Comparison of ENCODE assay signal across 9 cellular contexts in the genomic region with DNA sequence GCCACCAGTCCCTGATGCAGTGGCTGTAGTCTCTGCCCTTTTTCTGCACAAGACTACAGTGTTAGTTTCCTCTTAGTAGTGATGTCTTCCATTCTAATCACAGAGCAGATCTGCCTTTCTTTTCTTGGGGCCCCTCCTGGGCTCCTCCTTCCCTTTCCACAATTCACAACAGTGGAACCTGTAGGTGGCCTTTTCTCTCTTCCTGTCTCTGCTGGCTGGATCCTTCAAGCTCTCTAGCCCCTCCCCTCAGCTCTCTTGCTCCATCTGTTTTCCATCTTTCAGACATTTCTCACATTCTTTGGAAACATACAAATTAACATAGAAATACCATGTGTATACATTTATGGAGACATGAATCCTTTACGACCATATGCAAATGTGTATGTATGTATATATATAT. TPM values are rescaled to one million over a fixed set of nuclear protein-coding genes. Genes with fewer than 3 reads are reported as not detected.
DNase-seq lines count a peak whose midpoint lies in the region; ATAC-seq and TF ChIP-seq lines count a peak whose summit lies in the region.
"Had no signal": no experiment of that assay in that cellular context is flagged by ENCODE, and none has a peak within 500 bp of the region (broad histone marks: within the 10 kb centered on the region; RNA-seq: fewer than 3 reads in every experiment).

No MANE protein-coding gene starts in this region.

- H3F3A ChIP-seq in GM23248 (ENCODE audit: insufficient read depth): no peaks in the 10 kb centered on the region

- H4K20me1 ChIP-seq in GM23248 (ENCODE audit: insufficient read depth): no peaks in the 10 kb centered on the region

- no peaks in the 10 kb centered on the region for H3K4me1 ChIP-seq in GM23248 (ENCODE audit: insufficient read depth)
- no peaks in the 10 kb centered on the region for H3K4me1 ChIP-seq in effector memory CD4-positive, alpha-beta T cell (ENCODE audit: control insufficient read depth, insufficient read depth, low read length, poor library complexity, severe bottlenecking)

- no peak overlapping the region for H3K4me3 ChIP-seq in GM23248
- peak overlapping the region; percentile 42 for H3K4me3 ChIP-seq in retinal pigment epithelial cell (ENCODE audit: low read length)
- no peak overlapping the region for H3K4me3 ChIP-seq in effector memory CD4-positive, alpha-beta T cell (ENCODE audit: insufficient read depth, low read depth, low read length, poor library complexity, severe bottlenecking)

- H2AFZ ChIP-seq in GM23248: no peak overlapping the region

- TF ChIP-seq CTCF in glutamatergic neuron (IDR thresholded peaks at IDR 0.05; ENCODE audit: partially characterized antibody, unreplicated experiment): no peak
- TF ChIP-seq CTCF in retinal pigment epithelial cell (conservative IDR thresholded peaks at IDR 0.05; ENCODE audit: low read depth, low read length): no peak

- H3K9me2 ChIP-seq in GM23248 (ENCODE audit: insufficient read depth): no peaks in the 10 kb centered on the region

- peak overlapping the region; percentile 85 for H3K4me3 Mint-ChIP-seq in glutamatergic neuron (ENCODE audit: unreplicated experiment)

- peaks cover 4% of the 10 kb centered on the region for H3K9me3 Mint-ChIP-seq in glutamatergic neuron (ENCODE audit: unreplicated experiment)

- peaks cover 4% of the 10 kb centered on the region for H3K36me3 Mint-ChIP-seq in glutamatergic neuron (ENCODE audit: unreplicated experiment)

- H3K4me1 Mint-ChIP-seq in glutamatergic neuron (ENCODE audit: low read depth, unreplicated experiment): no peaks in the 10 kb centered on the region

- in situ Hi-C loops in GM23248 (cut with MboI): no loop called here

- ATAC-seq in GM18505 (IDR thresholded peaks at IDR 0.05; ENCODE audit: unreplicated experiment) (no peak), HG03175 (IDR thresholded peaks at IDR 0.05; ENCODE audit: unreplicated experiment) (no peak)

- 0 to 8% methylated on average over 1 of the region's 1 CpG for WGBS in GM23248 (ENCODE audit: low coverage in 1 of 2, low lambda C conversion rate in 2 of 2, missing lambda C conversion rate in 2 of 2), 2 experiments

- H3K9me3 ChIP-seq in GM23248 (ENCODE audit: low read depth): no peaks in the 10 kb centered on the region
- no peaks in the 10 kb centered on the region for H3K9me3 ChIP-seq in effector memory CD4-positive, alpha-beta T cell (ENCODE audit: control insufficient read depth, low read length)

- H3K4me2 ChIP-seq in GM23248 (ENCODE audit: unreplicated experiment): no peak overlapping the region

- peak; percentile 1 for DNase-seq in GM23248
- DNase-seq in amniotic epithelial cell (ENCODE audit: low read depth): peak; percentile 16
- no peak for DNase-seq in glutamatergic neuron
- DNase-seq in retinal pigment epithelial cell (ENCODE audit: low read depth): no peak
- no peak for DNase-seq in NCI-H69 (lab: John Stamatoyannopoulos, UW)
- no peak for DNase-seq in effector memory CD4-positive, alpha-beta T cell
- DNase-seq: activated T-cell treated with anti-CD3 and anti-CD28 coated beads, Interleukin-2, amount 50 U/mL, for 48 hours had no signal

- no peaks in the 10 kb centered on the region for H3K79me2 ChIP-seq in GM23248 (ENCODE audit: insufficient read depth)

- TF ChIP-seq POLR2A in GM18505 (IDR thresholded peaks at IDR 0.05; ENCODE audit: borderline replicate concordance, extremely low read depth, insufficient read depth, insufficient read length): no peak

- no peak overlapping the region for H3K9ac ChIP-seq in GM23248

- H3K27ac ChIP-seq in GM23248: no peak overlapping the region
- H3K27ac ChIP-seq in effector memory CD4-positive, alpha-beta T cell (ENCODE audit: insufficient read depth, low read length, poor library complexity, severe bottlenecking): no peak overlapping the region

- H3K27me3 Mint-ChIP-seq in glutamatergic neuron (ENCODE audit: unreplicated experiment): no peaks in the 10 kb centered on the region

- H3K27ac Mint-ChIP-seq in glutamatergic neuron (ENCODE audit: unreplicated experiment): peak overlapping the region; percentile 48

- no peaks in the 10 kb centered on the region for H3K36me3 ChIP-seq in GM23248 (ENCODE audit: low read depth)
- no peaks in the 10 kb centered on the region for H3K36me3 ChIP-seq in effector memory CD4-positive, alpha-beta T cell (ENCODE audit: control insufficient read depth, insufficient read depth, low read length)

- no peaks in the 10 kb centered on the region for H3K27me3 ChIP-seq in GM23248 (replicated peaks; ENCODE audit: insufficient read depth)
- H3K27me3 ChIP-seq in effector memory CD4-positive, alpha-beta T cell (replicated peaks; ENCODE audit: control insufficient read depth, insufficient read depth, low read length, poor library complexity, severe bottlenecking): no peaks in the 10 kb centered on the region

RNA-seq across cellular contexts. Expression of a gene that starts 0.3 kb away (rescaled TPM):
- not detected in 2 replicates for total RNA-seq in GM23248 (2014; rRNA removed; shearing (Covaris generic))
- polyA plus RNA-seq in GM23248 (2016; fragmentation: Nextera tagmentation; extraction: Ambion mirVana): 0.30 and 0.59 TPM in 2 replicates
- total RNA-seq in glutamatergic neuron (ENCODE audit: unreplicated experiment): 1.5 TPM

RNA-seq across cellular contexts. Expression of a gene that starts 16.1 kb away (rescaled TPM):
- total RNA-seq in GM23248 (2014; rRNA removed; shearing (Covaris generic)): 2.0 and 6.8 TPM in 2 replicates
- 14.1 and 15.0 TPM in 2 replicates for polyA plus RNA-seq in GM23248 (2016; fragmentation: Nextera tagmentation; extraction: Ambion mirVana)
- total RNA-seq in glutamatergic neuron (ENCODE audit: unreplicated experiment): 20.1 TPM

Comparison
In these comparisons a context has a peak if more than half of its experiments do, and no peak if none do; other contexts are left out.
1. DNase-seq: peak in GM23248 (single experiment) and amniotic epithelial cell (single experiment); none in glutamatergic neuron (single experiment), retinal pigment epithelial cell (single experiment), NCI-H69 (single experiment) and effector memory CD4-positive, alpha-beta T cell (0 of 3).